Comparison of ENCODE assay signal across 10 cellular contexts in the genomic region with DNA sequence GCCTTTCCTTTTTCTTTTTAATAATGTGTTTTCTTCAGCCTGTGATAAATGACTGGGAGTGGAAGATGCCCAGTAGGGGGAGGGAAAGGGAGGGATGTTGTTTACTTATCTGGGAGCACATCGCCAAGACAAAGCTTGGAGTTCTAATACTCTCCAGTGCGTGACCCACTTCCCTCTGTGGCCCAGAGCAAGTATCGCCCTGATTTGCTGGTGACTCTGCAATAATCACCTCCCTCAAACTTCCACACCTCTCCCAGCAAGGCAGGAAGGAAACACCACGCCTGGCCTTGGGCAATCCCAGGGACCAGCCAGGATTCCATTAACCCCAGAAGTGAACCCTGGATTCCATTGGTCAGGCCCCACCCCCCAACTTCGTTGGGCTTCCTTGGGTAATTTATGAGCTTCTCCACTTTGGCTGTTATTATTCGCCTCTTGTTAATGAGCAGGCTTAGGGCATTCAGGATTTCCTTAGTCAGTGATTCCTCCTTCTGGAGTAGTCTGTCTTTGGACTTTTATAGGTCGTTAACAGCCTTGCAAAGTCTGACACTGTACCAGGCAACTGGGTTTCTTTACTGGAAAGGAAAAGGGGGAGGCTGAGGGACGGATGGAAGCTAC. TPM values are rescaled to one million over a fixed set of nuclear protein-coding genes. Genes with fewer than 3 reads are reported as not detected.
DNase-seq lines count a peak whose midpoint lies in the region; ATAC-seq and TF ChIP-seq lines count a peak whose summit lies in the region.
"Had no signal": no experiment of that assay in that cellular context is flagged by ENCODE, and none has a peak within 500 bp of the region (broad histone marks: within the 10 kb centered on the region; RNA-seq: fewer than 3 reads in every experiment).

No MANE protein-coding gene starts in this region.

- ATAC-seq in HG03565 (IDR thresholded peaks at IDR 0.05; ENCODE audit: unreplicated experiment) = no peak

- peak in 1 of 2 donors; percentile 89 for DNase-seq in cardiac muscle cell (ENCODE audit: low read depth in 1 of 2, low spot score in 1 of 2)
- DNase-seq in left ventricle myocardium inferior = no peak
- DNase-seq in choroid plexus epithelial cell (ENCODE audit: low read depth) = peak; percentile 70
- DNase-seq in SIG-M5 treated with dmso at 0.1 percent for 504 hours (lab: John Stamatoyannopoulos, UW; ENCODE audit: unreplicated experiment) = no peak
- no peak for DNase-seq in UCSD-AML1 (lab: John Stamatoyannopoulos, UW; ENCODE audit: unreplicated experiment)

- no peaks in the 10 kb centered on the region for H3K36me3 ChIP-seq in cardiac muscle cell
- H3K36me3 ChIP-seq in left ventricle myocardium inferior = no peaks in the 10 kb centered on the region
- H3K36me3 ChIP-seq in mesodermal cell (ENCODE audit: control insufficient read depth, insufficient read depth, low read length) = no peaks in the 10 kb centered on the region
- no peaks in the 10 kb centered on the region for H3K36me3 ChIP-seq in urinary bladder (ENCODE audit: insufficient read depth)
- H3K36me3 ChIP-seq: BLaER1, neutrophil had no signal

- H3K27me3 ChIP-seq in cardiac muscle cell (no peaks in the 10 kb centered on the region), left ventricle myocardium inferior (ENCODE audit: low read depth) (peaks cover 5% of the 10 kb centered on the region)
- H3K27me3 ChIP-seq: neutrophil had no signal

- H3K9me3 ChIP-seq in cardiac muscle cell (ENCODE audit: low read depth) (no peaks in the 10 kb centered on the region), left ventricle myocardium inferior (replicated peaks) (no peaks in the 10 kb centered on the region), mesodermal cell (ENCODE audit: control insufficient read depth, low read length) (no peaks in the 10 kb centered on the region)
- H3K9me3 ChIP-seq: BLaER1, neutrophil had no signal

- WGBS in mesodermal cell (ENCODE audit: insufficient coverage in 2 of 2), 2 experiments = 58 to 72% methylated on average over 3 to 6 of the region's 8 CpGs
- 33% methylated on average over 8 of the region's 8 CpGs for WGBS in urinary bladder

- TF ChIP-seq CTCF in cardiac muscle cell (IDR thresholded peaks at IDR 0.05; ENCODE audit: low read depth, low read length) = peak; percentile 20
- TF ChIP-seq CTCF in left ventricle myocardium inferior (IDR thresholded peaks at IDR 0.05; ENCODE audit: borderline replicate concordance) = no peak
- peak; percentile 40 for TF ChIP-seq CTCF in choroid plexus epithelial cell (conservative IDR thresholded peaks at IDR 0.05; ENCODE audit: low read depth, low read length)

- no peak overlapping the region for H3K4me3 ChIP-seq in cardiac muscle cell
- H3K4me3 ChIP-seq in left ventricle myocardium inferior = no peak overlapping the region
- no peak overlapping the region for H3K4me3 ChIP-seq in choroid plexus epithelial cell (ENCODE audit: low read depth, low read length)
- H3K4me3 ChIP-seq in mesodermal cell (ENCODE audit: extremely low read depth, insufficient read depth, low read length, poor library complexity, severe bottlenecking) = no peak overlapping the region
- no peak overlapping the region for H3K4me3 ChIP-seq in urinary bladder (ENCODE audit: low read depth, low read length)
- H3K4me3 ChIP-seq: BLaER1 had no signal

- H3K27ac ChIP-seq in cardiac muscle cell (no peak overlapping the region), left ventricle myocardium inferior (replicated peaks) (no peak overlapping the region), mesodermal cell (ENCODE audit: low read depth, low read length, severe bottlenecking) (peak overlapping the region; percentile 41), urinary bladder (ENCODE audit: low read depth) (peak overlapping the region; percentile 55)
- H3K27ac ChIP-seq: BLaER1, neutrophil had no signal

- intact Hi-C loops in left ventricle myocardium inferior (cut with micrococcal nuclease) = no loop called here

- H3K4me1 ChIP-seq in cardiac muscle cell (ENCODE audit: low read depth) = no peaks in the 10 kb centered on the region
- H3K4me1 ChIP-seq in left ventricle myocardium inferior = peaks cover 11% of the 10 kb centered on the region
- peaks cover 11% of the 10 kb centered on the region for H3K4me1 ChIP-seq in mesodermal cell (ENCODE audit: control insufficient read depth, insufficient read depth, low read length, poor library complexity, severe bottlenecking)
- no peaks in the 10 kb centered on the region for H3K4me1 ChIP-seq in urinary bladder (ENCODE audit: insufficient read depth)

RNA-seq across cellular contexts. Expression of a gene that starts 24.3 kb away (rescaled TPM):
- total RNA-seq in cardiac muscle cell (0.54 TPM in 1 of 2 replicates, not detected in the other), left ventricle myocardium inferior (not detected), urinary bladder (15.1 TPM)
- polyA plus RNA-seq in cardiac muscle cell (not detected in 2 replicates), urinary bladder (7.6 TPM)
- polyA plus RNA-seq in mesodermal cell (2013, experiment 1 of 2) = 1.3 TPM
- polyA plus RNA-seq in mesodermal cell (2013, experiment 2 of 2) = 0.66 TPM

Comparison
In these comparisons a context has a peak if more than half of its experiments do, and no peak if none do; other contexts are left out.
1. H3K27ac ChIP-seq: peak in mesodermal cell (single experiment) and urinary bladder (single experiment); none in cardiac muscle cell (single experiment) and left ventricle myocardium inferior (single experiment).
2. RNA of a gene that starts 24.3 kb away (total RNA-seq): 15.1 TPM in urinary bladder (single experiment); 0.54 TPM in cardiac muscle cell and not detected in left ventricle myocardium inferior (single experiment); every median in the first group is over 10 times any median in the second.